In genomic region chr12:50637870-50638481, GRCh38 we compare ENCODE assay signal across 8 cellular contexts.
A peak's percentile ranks its signal among the peaks of the same experiment; 100 is the strongest.
DNase-seq lines count a peak whose midpoint lies in the region; ATAC-seq, FAIRE-seq and TF ChIP-seq lines count a peak whose summit lies in the region.

No MANE protein-coding gene starts in this region.

- H4K91ac ChIP-seq in H1 (replicated peaks; ENCODE audit: insufficient read length, low read length), result no peak overlapping the region

- peak; percentile 59 to 63 for TF ChIP-seq RAD21 in H1 (IDR thresholded peaks at IDR 0.05 in 1 of 2, conservative IDR thresholded peaks at IDR 0.05 in 1 of 2; ENCODE audit: low read depth in 2 of 2, low read length in 2 of 2)

- H2BK12ac ChIP-seq in H1 (ENCODE audit: low read depth, low read length), result no peak overlapping the region

- H3K9me3 ChIP-seq in H1 (ENCODE audit: insufficient read depth in 2 of 2, low read depth in 1 of 2, low read length in 1 of 2), result no peaks in the 10 kb centered on the region

- H4K20me1 ChIP-seq in H1 (replicated peaks in 1 of 2; ENCODE audit: control insufficient read depth in 1 of 2, insufficient read depth in 2 of 2, low read length in 2 of 2), result no peaks in the 10 kb centered on the region

- no peak overlapping the region for H3K4ac ChIP-seq in H1 (replicated peaks; ENCODE audit: insufficient read length, low read depth, low read length)

- no peak overlapping the region for H3K27ac ChIP-seq in H1 (ENCODE audit: low read depth, low read length)

- H3K23ac ChIP-seq in H1 (ENCODE audit: insufficient read length), result no peak overlapping the region

- no peak overlapping the region for H2BK120ac ChIP-seq in H1 (replicated peaks; ENCODE audit: low read depth, low read length)

- no peak for FAIRE-seq in H1 (lab: Jason Lieb, UNC)

- WGBS in H1 (ENCODE audit: extremely low coverage in 1 of 2, insufficient coverage in 1 of 2, insufficient read length in 1 of 2, insufficient replicate concordance in 2 of 2, low coverage in 1 of 2, low lambda C conversion rate in 2 of 2, missing lambda C conversion rate in 1 of 2), 2 experiments, result 57% methylated on average over 4 of the region's 4 CpGs; no CpG with 5 or more reads in 1 of the 2 experiments

- H3K9ac ChIP-seq in H1 (replicated peaks in 1 of 4; ENCODE audit: extremely low read depth in 1 of 4, low read depth in 3 of 4, low read length in 3 of 4), result no peak overlapping the region

- no peaks in the 10 kb centered on the region for H3K36me3 Mint-ChIP-seq in IgD-negative memory B cell

- no peaks in the 10 kb centered on the region for H3K4me1 ChIP-seq in H1 (replicated peaks in 1 of 4; ENCODE audit: control insufficient read depth in 3 of 4, insufficient read depth in 4 of 4, low read length in 3 of 4)

- H2BK15ac ChIP-seq in H1 (ENCODE audit: low read length), result no peak overlapping the region

- no peak overlapping the region for H2AK5ac ChIP-seq in H1 (ENCODE audit: low read depth, low read length)

- peak; percentile 43 for DNase-seq in DMS53 treated with DMSO at 0.1 percent for 48 hours (lab: John Stamatoyannopoulos, UW; ENCODE audit: unreplicated experiment)
- peak; percentile 46 for DNase-seq in RPMI7951 (ENCODE audit: low read depth)
- no peak for DNase-seq in H1 (ENCODE audit: low read depth in 1 of 2, low spot score in 2 of 2)
- DNase-seq in myocyte (ENCODE audit: low read depth), result peak; percentile 55
- no peak for DNase-seq in stimulated activated CD8-positive, alpha-beta memory T cell treated with anti-CD3 and anti-CD28 coated beads, Interleukin-4, amount 100 ng/mL, for 48 hours

- TF ChIP-seq CTCF in H1 (IDR thresholded peaks at IDR 0.05; ENCODE audit: control extremely low read depth in 1 of 3, insufficient read depth in 1 of 3, low read depth in 1 of 3, low read length in 3 of 3), result peak in 2 of 3 experiments; percentile 19 to 35; a peak in 2 of 4 replicates

- no peak overlapping the region for H3K56ac ChIP-seq in H1 (replicated peaks; ENCODE audit: insufficient read length, low read depth, low read length)

- H3K4me2 ChIP-seq in H1 (ENCODE audit: insufficient read depth in 1 of 2, low read depth in 2 of 2, low read length in 2 of 2), result no peak overlapping the region

- no peak overlapping the region for H2BK20ac ChIP-seq in H1 (ENCODE audit: low read length)

- H3K4me1 Mint-ChIP-seq in IgD-negative memory B cell, result peaks cover 15 to 28% (median 24%) of the 10 kb centered on the region in 3 donors

- no peak overlapping the region for H2BK5ac ChIP-seq in H1 (ENCODE audit: low read depth, low read length)

- H3K9me3 Mint-ChIP-seq in IgD-negative memory B cell, result no peaks in the 10 kb centered on the region

- no peak overlapping the region for H3K14ac ChIP-seq in H1 (ENCODE audit: insufficient read length)

- H3K27me3 ChIP-seq in H1 (replicated peaks in 1 of 4; ENCODE audit: control insufficient read depth in 3 of 4, extremely low read depth in 1 of 4, insufficient read depth in 3 of 4, low read length in 3 of 4), result no peaks in the 10 kb centered on the region

- CTCF ChIA-PET in H1 (lab: Charles Lee; ENCODE audit: partially characterized antibody), result interaction anchor here (0.6 to 6.8 kb wide), 28 partner anchors 9 to 193 kb away, joined by 3 to 99 read pairs (median 4); partner anchors contain the start of gene DIP2B

- no peak overlapping the region for H3K4me3 Mint-ChIP-seq in IgD-negative memory B cell

- no peak overlapping the region for H3K18ac ChIP-seq in H1 (ENCODE audit: extremely low read depth, low read length)

- H3K27ac Mint-ChIP-seq in IgD-negative memory B cell, result peak overlapping the region; percentile 15 to 82 (median 63)

- no peak overlapping the region for H3K4me3 ChIP-seq in H1 (ENCODE audit: extremely low read depth in 1 of 4, insufficient read depth in 2 of 4, low read depth in 3 of 4, low read length in 4 of 4)

- peaks cover 0 to 3% (median 0%) of the 10 kb centered on the region in 4 experiments; a peak in 2 of 8 replicates for H3K36me3 ChIP-seq in H1 (ENCODE audit: control insufficient read depth in 2 of 4, insufficient read depth in 4 of 4, low read length in 3 of 4)

- no peaks in the 10 kb centered on the region; a peak in 1 of 4 replicates for H3K79me2 ChIP-seq in H1 (ENCODE audit: control insufficient read depth in 1 of 2, insufficient read depth in 2 of 2, low read length in 2 of 2)

- H2AFZ ChIP-seq in H1 (ENCODE audit: low read length), result no peak overlapping the region

- H3K27me3 Mint-ChIP-seq in IgD-negative memory B cell, result no peaks in the 10 kb centered on the region

- no peak for TF ChIP-seq EP300 in H1 (IDR thresholded peaks at IDR 0.05; ENCODE audit: borderline replicate concordance in 1 of 2, low read depth in 2 of 2, low read length in 2 of 2)

- no peaks in the 10 kb centered on the region for H3K23me2 ChIP-seq in H1 (ENCODE audit: low read depth, low read length)

- POLR2A ChIA-PET in H1 (lab: Charles Lee; ENCODE audit: partially characterized antibody), result interaction anchor here (1.7 kb wide), 1 partner anchor 133 kb away, joined by 5 read pairs; the partner anchor contains the start of gene DIP2B

- H4K8ac ChIP-seq in H1 (ENCODE audit: extremely low read depth, insufficient read depth, low read length), result no peak overlapping the region

- TF ChIP-seq POLR2A in H1 (IDR thresholded peaks at IDR 0.05; ENCODE audit: control extremely low read depth in 1 of 2, low read depth in 2 of 2, low read length in 2 of 2), result no peak

- no peak for ATAC-seq in esophagus mucosa
- no peak for ATAC-seq in GM19035 (IDR thresholded peaks at IDR 0.05; ENCODE audit: unreplicated experiment)

- H4K5ac ChIP-seq in H1 (ENCODE audit: insufficient read length, low read depth, low read length), result no peak overlapping the region

- H3K79me1 ChIP-seq in H1 (ENCODE audit: low read depth, low read length), result peaks cover 2% of the 10 kb centered on the region; the same call in 1 of the 2 replicates

TF ChIP-seq in H1, 55 proteins besides CTCF, POLR2A, EP300 and RAD21:
- TF ChIP-seq HDAC6 (IDR thresholded peaks at IDR 0.05; ENCODE audit: low read depth, low read length), result no peak
- no peak for TF ChIP-seq BCL11A (IDR thresholded peaks at IDR 0.05; ENCODE audit: low read depth in 2 of 2, low read length in 2 of 2)
TF ChIP-seq in H1: peak in this region for 0.

Comparison
In these comparisons a context has a peak if more than half of its experiments do, and no peak if none do; other contexts are left out.
1. DNase-seq: peak in DMS53 treated with DMSO at 0.1 percent for 48 hours (single experiment), RPMI7951 (single experiment) and myocyte (single experiment); none in H1 (0 of 2) and stimulated activated CD8-positive, alpha-beta memory T cell treated with anti-CD3 and anti-CD28 coated beads, Interleukin-4, amount 100 ng/mL, for 48 hours (single experiment).